ENCODE assay signal across 21 cellular contexts in the genomic region with DNA sequence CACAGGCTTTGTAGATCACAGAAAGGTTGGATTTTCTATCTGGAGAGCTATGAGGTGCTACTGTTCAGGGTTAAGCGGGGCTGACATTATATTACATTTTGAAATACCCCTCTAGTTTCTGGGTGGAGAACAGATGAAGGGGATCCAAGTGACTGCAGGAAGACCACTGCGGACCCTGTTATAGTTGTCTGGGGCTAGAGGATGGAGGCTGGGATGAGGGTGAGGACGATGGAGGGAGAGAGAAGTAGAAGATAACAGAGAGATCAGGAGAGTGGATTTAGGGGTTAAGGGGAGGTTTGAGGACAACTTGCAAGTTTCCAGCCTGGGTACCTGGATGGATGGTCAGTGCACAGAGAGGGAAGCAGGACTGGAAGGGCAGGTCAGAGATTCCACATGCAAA. TPM values are rescaled to one million over a fixed set of nuclear protein-coding genes. Genes with fewer than 3 reads are reported as not detected.
"Had no signal": no experiment of that assay in that cellular context is flagged by ENCODE, and none has a peak within 500 bp of the region (broad histone marks: within the 10 kb centered on the region; RNA-seq: fewer than 3 reads in every experiment).

No MANE protein-coding gene starts in this region.

- H3K9me3 Mint-ChIP-seq: activated naive CD8-positive, alpha-beta T cell treated with anti-CD3 and anti-CD28 coated beads, Interleukin-2, amount 10 ng/mL, durations not matched to agents 7 days and 5 days; activated T-helper 1 cell treated with anti-CD3 and anti-CD28 coated beads, Interleukin-12 subunit alpha, Interleukin-12 subunit beta, Interleukin-2, Interleukin-4 antibody, amounts not matched to agents 30 ng/mL and 10 ng/mL and 1 ng/mL, durations not matched to agents 14 hours and 24 hours and 36 hours; neural crest cell had no signal

- H3K27me3 ChIP-seq: colonic mucosa, ovary, thyroid gland, vagina had no signal

- H3K27ac ChIP-seq: colonic mucosa, gastroesophageal sphincter, ovary, SK-N-MC, thyroid gland, vagina, WERI-Rb-1 had no signal

- H3K4me3 ChIP-seq: colonic mucosa, gastroesophageal sphincter, lung, ovary, SK-N-MC, thyroid gland, vagina had no signal

- H3K9me3 ChIP-seq: colonic mucosa, gastroesophageal sphincter, ovary, thyroid gland, vagina had no signal

- H3K4me1 ChIP-seq: colonic mucosa, thyroid gland had no signal

- ATAC-seq: gastroesophageal sphincter; left colon; stimulated activated naive B cell treated with anti-CD40 and anti-IgM and Interleukin-4, amounts not matched to agents 10 μg/mL and 1 μg/mL and 100 μg/mL, for 72 hours had no signal

- H3K27ac Mint-ChIP-seq: activated naive CD8-positive, alpha-beta T cell treated with anti-CD3 and anti-CD28 coated beads, Interleukin-2, amount 10 ng/mL, durations not matched to agents 7 days and 5 days; activated T-helper 1 cell treated with anti-CD3 and anti-CD28 coated beads, Interleukin-12 subunit alpha, Interleukin-12 subunit beta, Interleukin-2, Interleukin-4 antibody, amounts not matched to agents 30 ng/mL and 10 ng/mL and 1 ng/mL, durations not matched to agents 14 hours and 24 hours and 36 hours; stimulated activated naive B cell treated with anti-CD40 and anti-IgM and Interleukin-4, amounts not matched to agents 10 μg/mL and 1 μg/mL and 100 μg/mL, for 72 hours had no signal

- H3K36me3 Mint-ChIP-seq: activated naive CD8-positive, alpha-beta T cell treated with anti-CD3 and anti-CD28 coated beads, Interleukin-2, amount 10 ng/mL, durations not matched to agents 7 days and 5 days; stimulated activated naive B cell treated with anti-CD40 and anti-IgM and Interleukin-4, amounts not matched to agents 10 μg/mL and 1 μg/mL and 100 μg/mL, for 72 hours had no signal

- H3K4me3 Mint-ChIP-seq: activated naive CD8-positive, alpha-beta T cell treated with anti-CD3 and anti-CD28 coated beads, Interleukin-2, amount 10 ng/mL, durations not matched to agents 7 days and 5 days; activated T-helper 1 cell treated with anti-CD3 and anti-CD28 coated beads, Interleukin-12 subunit alpha, Interleukin-12 subunit beta, Interleukin-2, Interleukin-4 antibody, amounts not matched to agents 30 ng/mL and 10 ng/mL and 1 ng/mL, durations not matched to agents 14 hours and 24 hours and 36 hours; neural crest cell; stimulated activated naive B cell treated with anti-CD40 and anti-IgM and Interleukin-4, amounts not matched to agents 10 μg/mL and 1 μg/mL and 100 μg/mL, for 72 hours had no signal

- H3K4me1 Mint-ChIP-seq: activated naive CD8-positive, alpha-beta T cell treated with anti-CD3 and anti-CD28 coated beads, Interleukin-2, amount 10 ng/mL, durations not matched to agents 7 days and 5 days; neural crest cell had no signal

- DNase-seq: activated CD4-positive, alpha-beta T cell treated with anti-CD3 and anti-CD28 coated beads for 1 hour; activated CD4-positive, alpha-beta T cell treated with anti-CD3 and anti-CD28 coated beads, Interleukin-2, amount 50 U/mL, for 48 hours; activated naive CD4-positive, alpha-beta T cell treated with Interleukin-2 at 50 U/mL for 16 hours; activated naive CD8-positive, alpha-beta T cell treated with anti-CD3 and anti-CD28 coated beads, Interleukin-2, amount 10 ng/mL, durations not matched to agents 7 days and 5 days; activated T-cell treated with anti-CD3 and anti-CD28 coated beads for 4 hours; amygdala; central memory CD4-positive, alpha-beta T cell; colonic mucosa; hippocampal formation; left colon; ovary; stimulated activated naive B cell treated with anti-CD40 and anti-IgM and Interleukin-4, amounts not matched to agents 10 μg/mL and 1 μg/mL and 100 μg/mL, for 72 hours; thyroid gland; WERI-Rb-1 had no signal

- H3K36me3 ChIP-seq: colonic mucosa, gastroesophageal sphincter, ovary, thyroid gland, vagina, WERI-Rb-1 had no signal

RNA-seq across cellular contexts. Expression of a gene that starts 43.5 kb away (rescaled TPM):
- total RNA-seq: activated T-helper 1 cell treated with anti-CD3 and anti-CD28 coated beads, Interleukin-12 subunit alpha, Interleukin-12 subunit beta, Interleukin-2, Interleukin-4 antibody, amounts not matched to agents 30 ng/mL and 10 ng/mL and 1 ng/mL, durations not matched to agents 14 hours and 24 hours and 36 hours had no signal

RNA-seq across cellular contexts. Expression of a gene that starts 52.0 kb away (rescaled TPM):
- total RNA-seq: activated naive CD8-positive, alpha-beta T cell treated with anti-CD3 and anti-CD28 coated beads, Interleukin-2, amount 10 ng/mL, durations not matched to agents 7 days and 5 days; activated T-helper 1 cell treated with anti-CD3 and anti-CD28 coated beads, Interleukin-12 subunit alpha, Interleukin-12 subunit beta, Interleukin-2, Interleukin-4 antibody, amounts not matched to agents 30 ng/mL and 10 ng/mL and 1 ng/mL, durations not matched to agents 14 hours and 24 hours and 36 hours; T-helper 2 cell treated with Interferon-gamma antibody and Interleukin-4, amounts not matched to agents 100 ng/mL and 5 ng/mL, for 36 hours had no signal
